Comparison of ENCODE assay signal across 33 cellular contexts in the genomic region with DNA sequence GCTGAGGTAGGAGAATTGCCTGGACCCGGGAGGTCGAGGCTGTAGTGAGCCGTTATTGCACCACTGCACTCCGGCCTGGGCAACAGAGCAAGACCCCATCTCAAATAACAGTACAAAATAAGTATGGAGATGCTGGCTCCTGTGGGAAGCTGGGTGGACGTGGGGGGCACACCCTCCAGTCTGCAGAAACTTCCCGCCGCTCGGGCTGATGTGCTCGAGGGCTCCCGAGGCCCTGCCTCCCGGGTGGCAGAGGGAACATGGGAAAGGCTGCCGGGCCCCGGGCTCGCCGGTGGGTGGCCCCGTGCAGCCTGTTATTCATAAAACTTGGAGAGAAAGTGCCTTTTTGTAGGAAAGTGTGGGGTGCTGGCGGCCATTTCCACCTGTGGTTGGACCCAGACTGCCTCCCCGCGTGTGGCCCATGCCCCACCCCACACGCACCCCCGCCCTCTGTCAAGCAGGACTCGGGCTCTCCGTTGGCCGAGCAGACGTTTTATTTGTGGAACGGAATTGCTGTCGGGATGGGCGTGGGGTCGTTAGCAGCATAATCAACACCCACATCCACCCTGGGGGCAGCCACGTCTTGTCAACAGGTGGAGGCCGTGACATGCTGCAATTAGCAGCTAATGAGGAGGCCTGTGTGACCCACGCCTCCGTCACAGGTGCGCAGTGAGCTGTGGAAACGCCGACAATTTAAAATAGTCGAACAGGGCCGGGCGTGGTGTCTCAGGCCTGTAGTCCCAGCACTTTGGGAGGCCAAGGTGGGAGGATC. TPM values are rescaled to one million over a fixed set of nuclear protein-coding genes. Genes with fewer than 3 reads are reported as not detected.
"Had no signal": no experiment of that assay in that cellular context is flagged by ENCODE, and none has a peak within 500 bp of the region (broad histone marks: within the 10 kb centered on the region; RNA-seq: fewer than 3 reads in every experiment).

No MANE protein-coding gene starts in this region.

- H3K27ac Mint-ChIP-seq: dendritic cell treated with granulocyte-macrophage colony-stimulating factor and Interleukin-4, amounts not matched to agents 40 ng/mL and 50 ng/mL, for 4 days; endodermal cell; immature natural killer cell; mesothelial cell of epicardium; naive B cell; natural killer cell treated with Interleukin-12 subunit alpha and Interleukin-12 subunit beta and Interleukin-15 and Interleukin-18, amount 100 ng/mL, for 72 hours; stimulated activated effector memory CD8-positive, alpha-beta T cell treated with anti-CD3 and anti-CD28 coated beads, Interleukin-12 subunit alpha, Interleukin-12 subunit beta, amount 100 ng/mL, for 72 hours had no signal

- H3K4me3 Mint-ChIP-seq: dendritic cell treated with granulocyte-macrophage colony-stimulating factor and Interleukin-4, amounts not matched to agents 40 ng/mL and 50 ng/mL, for 4 days; endodermal cell; immature natural killer cell; mesothelial cell of epicardium; naive B cell; natural killer cell treated with Interleukin-12 subunit alpha and Interleukin-12 subunit beta and Interleukin-15 and Interleukin-18, amount 100 ng/mL, for 72 hours; stimulated activated effector memory CD8-positive, alpha-beta T cell treated with anti-CD3 and anti-CD28 coated beads, Interleukin-12 subunit alpha, Interleukin-12 subunit beta, amount 100 ng/mL, for 72 hours had no signal

- H3K4me1 ChIP-seq: colonic mucosa, esophagus muscularis mucosa, foreskin keratinocyte, gastroesophageal sphincter, parathyroid adenoma, prostate gland, sigmoid colon, thyroid gland, upper lobe of left lung had no signal

- H3K27ac ChIP-seq: colonic mucosa, epithelial cell of prostate, esophagus muscularis mucosa, foreskin keratinocyte, gastroesophageal sphincter, heart left ventricle, parathyroid adenoma, prostate gland, sigmoid colon, stomach, thyroid gland, upper lobe of left lung had no signal

- H3K27me3 Mint-ChIP-seq: natural killer cell treated with Interleukin-12 subunit alpha and Interleukin-12 subunit beta and Interleukin-15 and Interleukin-18, amount 100 ng/mL, for 72 hours had no signal

- H3K9me3 Mint-ChIP-seq: dendritic cell treated with granulocyte-macrophage colony-stimulating factor and Interleukin-4, amounts not matched to agents 40 ng/mL and 50 ng/mL, for 4 days; endodermal cell; immature natural killer cell; mesothelial cell of epicardium; naive B cell; natural killer cell treated with Interleukin-12 subunit alpha and Interleukin-12 subunit beta and Interleukin-15 and Interleukin-18, amount 100 ng/mL, for 72 hours; neural crest cell; stimulated activated effector memory CD8-positive, alpha-beta T cell treated with anti-CD3 and anti-CD28 coated beads, Interleukin-12 subunit alpha, Interleukin-12 subunit beta, amount 100 ng/mL, for 72 hours had no signal

- H3K36me3 ChIP-seq: colonic mucosa, esophagus muscularis mucosa, gastroesophageal sphincter, heart left ventricle, prostate gland, sigmoid colon, stomach, thyroid gland, upper lobe of left lung had no signal

- H3K9me3 ChIP-seq: colonic mucosa, esophagus muscularis mucosa, gastroesophageal sphincter, heart left ventricle, mucosa of descending colon, prostate gland, sigmoid colon, stomach, thyroid gland, upper lobe of left lung had no signal

- H3K36me3 Mint-ChIP-seq: immature natural killer cell; mesothelial cell of epicardium; naive B cell; natural killer cell treated with Interleukin-12 subunit alpha and Interleukin-12 subunit beta and Interleukin-15 and Interleukin-18, amount 100 ng/mL, for 72 hours; stimulated activated effector memory CD8-positive, alpha-beta T cell treated with anti-CD3 and anti-CD28 coated beads, Interleukin-12 subunit alpha, Interleukin-12 subunit beta, amount 100 ng/mL, for 72 hours had no signal

- H3K9ac ChIP-seq: parathyroid adenoma had no signal

- H3K4me3 ChIP-seq: colonic mucosa, esophagus muscularis mucosa, gastroesophageal sphincter, heart left ventricle, mucosa of descending colon, prostate gland, sigmoid colon, stomach, thyroid gland, upper lobe of left lung had no signal

- H3K27me3 ChIP-seq: thyroid gland, upper lobe of left lung had no signal

- H3K4me1 Mint-ChIP-seq: immature natural killer cell; naive B cell; stimulated activated effector memory CD8-positive, alpha-beta T cell treated with anti-CD3 and anti-CD28 coated beads, Interleukin-12 subunit alpha, Interleukin-12 subunit beta, amount 100 ng/mL, for 72 hours had no signal

- DNase-seq: colonic mucosa; effector CD8-positive, alpha-beta T cell; endodermal cell; hypothalamus; immature natural killer cell; islet precursor cell; mucosa of descending colon; naive B cell; sigmoid colon; stimulated activated CD4-positive, alpha-beta T cell treated with anti-CD3 and anti-CD28 coated beads, Interleukin-2, amount 100 ng/mL, for 24 hours; stimulated activated CD4-positive, alpha-beta T cell treated with anti-CD3 and anti-CD28 coated beads, Interleukin-4, amount 100 ng/mL, for 24 hours; stimulated activated naive CD4-positive, alpha-beta T cell treated with Interleukin-2 at 50 U/mL for 16 hours; stomach; thyroid gland had no signal

- FAIRE-seq: urothelium cell line had no signal

RNA-seq across cellular contexts. Expression of a gene that starts 12.4 kb away (rescaled TPM):
- total RNA-seq: cerebellum; fibroblast of lung; natural killer cell treated with Interleukin-12 subunit alpha and Interleukin-12 subunit beta and Interleukin-15 and Interleukin-18, amount 100 ng/mL, for 72 hours; neural crest cell; temporal lobe; thyroid gland had no signal
- polyA plus RNA-seq: fibroblast of lung, heart left ventricle, immature natural killer cell, right cardiac atrium had no signal

RNA-seq across cellular contexts. Expression of a gene that starts 21.9 kb away (rescaled TPM):
- total RNA-seq: skeletal muscle tissue had no signal
